Comparison of ENCODE assay signal across 10 cellular contexts in the genomic region with DNA sequence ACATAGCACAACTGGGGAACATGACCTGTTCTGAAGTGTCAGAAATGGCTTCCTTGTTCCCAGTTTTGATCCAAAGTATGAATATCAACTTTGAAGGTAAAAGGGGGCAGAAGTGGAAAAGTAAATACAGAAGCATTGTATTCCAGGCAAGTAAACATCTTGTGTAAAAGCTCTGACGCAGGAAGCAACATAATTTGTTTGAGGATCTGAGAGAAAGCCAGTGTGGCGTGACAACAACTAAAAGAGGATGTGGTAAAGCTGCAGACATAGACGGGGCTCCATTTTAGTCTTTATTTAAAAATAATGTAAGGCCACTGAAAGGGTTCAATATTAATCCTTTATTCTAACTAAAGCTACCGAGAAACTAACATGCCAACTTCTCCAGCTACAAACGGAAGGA.
A peak's percentile ranks its signal among the peaks of the same experiment; 100 is the strongest.
DNase-seq lines count a peak whose midpoint lies in the region; ATAC-seq, FAIRE-seq and TF ChIP-seq lines count a peak whose summit lies in the region.
"Had no signal": no experiment of that assay in that cellular context is flagged by ENCODE, and none has a peak within 500 bp of the region (broad histone marks: within the 10 kb centered on the region; RNA-seq: fewer than 3 reads in every experiment).

No MANE protein-coding gene starts in this region.

- H3K27me3 ChIP-seq in MM.1S (replicated peaks; ENCODE audit: insufficient read depth, low read length) (no peaks in the 10 kb centered on the region), GM12878 (replicated peaks in 1 of 2; ENCODE audit: control insufficient read depth in 2 of 2, insufficient read depth in 2 of 2, low read length in 1 of 2) (no peaks in the 10 kb centered on the region), right cardiac atrium (ENCODE audit: control insufficient read depth, insufficient read depth) (no peaks in the 10 kb centered on the region), sigmoid colon (no peaks in the 10 kb centered on the region), transverse colon (no peaks in the 10 kb centered on the region)
- H3K27me3 ChIP-seq: SJSA1 had no signal

- SMC1A ChIA-PET in GM12878 (lab: Charles Lee; ENCODE audit: uncharacterized antibody, unreplicated experiment) = interaction anchor here (0.7 to 2.9 kb wide), 4 partner anchors 9 to 49 kb away, joined by 3 to 9 read pairs (median 4); no protein-coding TSS in a partner anchor

- TF ChIP-seq RAD21 in GM12878 (IDR thresholded peaks at IDR 0.05; ENCODE audit: insufficient read depth, low read depth, low read length) = no peak

- BruUV-seq in GM12878 (replicated peaks; lab: Mats Ljungman, UMichigan) = no TSS peak

- TF ChIP-seq POLR2A in GM12878 (IDR thresholded peaks at IDR 0.05; ENCODE audit: low read depth, low read length) (no peak), sigmoid colon (IDR thresholded peaks at IDR 0.05) (no peak), transverse colon (IDR thresholded peaks at IDR 0.05) (no peak)

- 0% methylated on average over 5 of the region's 5 CpGs for WGBS in GM12878 (ENCODE audit: insufficient coverage, insufficient replicate concordance, low lambda C conversion rate, missing lambda C conversion rate)
- 85% methylated on average over 5 of the region's 5 CpGs for WGBS in right cardiac atrium
- 62 to 75% methylated on average over 5 of the region's 5 CpGs for WGBS in sigmoid colon, 2 donors
- 64 to 84% methylated on average over 5 of the region's 5 CpGs for WGBS in transverse colon (ENCODE audit: low coverage in 1 of 2), 2 donors

- no peak for DNase-seq in MM.1S
- peak; percentile 72 for DNase-seq in GM12878 (ENCODE audit: low read depth, low spot score)
- DNase-seq in right cardiac atrium = no peak
- DNase-seq in hepatic stellate cell (ENCODE audit: low spot score) = no peak
- DNase-seq in sigmoid colon = no peak
- DNase-seq in transverse colon = no peak

- no peaks in the 10 kb centered on the region for H3K4me1 ChIP-seq in MM.1S (ENCODE audit: low read length)
- H3K4me1 ChIP-seq in GM12878 (ENCODE audit: control insufficient read depth, insufficient read depth, low read length) = peaks cover 9% of the 10 kb centered on the region; the same call in 1 of the 2 replicates
- H3K4me1 ChIP-seq in right cardiac atrium (ENCODE audit: control insufficient read depth, insufficient read depth, low read length) = peaks cover 2% of the 10 kb centered on the region
- H3K4me1 ChIP-seq in sigmoid colon = no peaks in the 10 kb centered on the region
- no peaks in the 10 kb centered on the region for H3K4me1 ChIP-seq in transverse colon
- H3K4me1 ChIP-seq: SJSA1 had no signal

- H3K79me2 ChIP-seq in MM.1S (ENCODE audit: low read length) = no peaks in the 10 kb centered on the region
- no peaks in the 10 kb centered on the region for H3K79me2 ChIP-seq in GM12878 (ENCODE audit: control insufficient read depth, insufficient read depth, low read length)

- no peaks in the 10 kb centered on the region for H3F3A ChIP-seq in MM.1S (ENCODE audit: insufficient read depth, low read length)

- TF ChIP-seq EP300 in GM12878 (IDR thresholded peaks at IDR 0.05; ENCODE audit: borderline replicate concordance in 1 of 2, control insufficient read depth in 1 of 2, low read depth in 2 of 2, low read length in 2 of 2) (peak; percentile 84 to 90; a peak in 2 of 4 replicates), sigmoid colon (IDR thresholded peaks at IDR 0.05) (no peak), transverse colon (IDR thresholded peaks at IDR 0.05; ENCODE audit: low read depth) (no peak)

- CTCF ChIA-PET in GM12878 (lab: Yijun Ruan, JAX) = no interaction called here

- peak; percentile 94 for FAIRE-seq in GM12878 (lab: Jason Lieb, UNC)
- FAIRE-seq: astrocyte had no signal

- in situ Hi-C loops in GM12878 (cut with MboI) = no loop called here
- in situ Hi-C loops in transverse colon (cut with MboI; ENCODE audit: low pct_ligation_motif_present in 1 of 4, low pct_unique_long_range_greater_than_20kb in 1 of 4, low sequenced_read_pairs in 3 of 4) = no loop called here

- no peak overlapping the region for H2AFZ ChIP-seq in MM.1S (ENCODE audit: low read length)
- H2AFZ ChIP-seq in GM12878 (ENCODE audit: control insufficient read depth, low read depth, low read length) = peak overlapping the region; percentile 68

- TF ChIP-seq CTCF in MM.1S (IDR thresholded peaks at IDR 0.05; ENCODE audit: low read length) = no peak
- no peak for TF ChIP-seq CTCF in GM12878 (IDR thresholded peaks at IDR 0.05 in 2 of 3, conservative IDR thresholded peaks at IDR 0.05 in 1 of 3; ENCODE audit: control insufficient read depth in 2 of 3, extremely low read depth in 1 of 3, insufficient read depth in 1 of 3, low read depth in 3 of 3, low read length in 3 of 3)
- TF ChIP-seq CTCF in sigmoid colon (IDR thresholded peaks at IDR 0.05) = no peak
- no peak for TF ChIP-seq CTCF in transverse colon (IDR thresholded peaks at IDR 0.05)

- H4K20me1 ChIP-seq in MM.1S (ENCODE audit: insufficient read depth, low read length) = no peaks in the 10 kb centered on the region
- no peaks in the 10 kb centered on the region for H4K20me1 ChIP-seq in GM12878 (ENCODE audit: control insufficient read depth, insufficient read depth)

- H3K9me3 ChIP-seq in MM.1S (replicated peaks; ENCODE audit: insufficient read depth, low read length) (no peaks in the 10 kb centered on the region), GM12878 (replicated peaks; ENCODE audit: control insufficient read depth, insufficient read depth, low read length) (no peaks in the 10 kb centered on the region; the same call in 2 of the 3 replicates), right cardiac atrium (ENCODE audit: control insufficient read depth, low read length) (no peaks in the 10 kb centered on the region), sigmoid colon (no peaks in the 10 kb centered on the region), transverse colon (no peaks in the 10 kb centered on the region)
- H3K9me3 ChIP-seq: SJSA1 had no signal

- no peaks in the 10 kb centered on the region for H3K9me2 ChIP-seq in MM.1S (replicated peaks; ENCODE audit: insufficient read depth, low read length)

- H3K27ac ChIP-seq in MM.1S (ENCODE audit: low read length) (peak overlapping the region; percentile 29; the same call in 1 of the 2 replicates), GM12878 (ENCODE audit: control insufficient read depth, insufficient read depth) (peak overlapping the region; percentile 50), right cardiac atrium (ENCODE audit: low read length) (no peak overlapping the region), sigmoid colon (no peak overlapping the region), transverse colon (no peak overlapping the region)
- H3K27ac ChIP-seq: SJSA1 had no signal

- H3K4me2 ChIP-seq in MM.1S (ENCODE audit: low read depth, low read length) (no peak overlapping the region), GM12878 (ENCODE audit: control insufficient read depth, insufficient read depth) (peak overlapping the region; percentile 58)

- POLR2A ChIA-PET in GM12878 (lab: Charles Lee) = no interaction called here

- no peak overlapping the region for H3K9ac ChIP-seq in MM.1S (ENCODE audit: low read length)
- no peak overlapping the region for H3K9ac ChIP-seq in GM12878 (ENCODE audit: control insufficient read depth, insufficient read depth, low read length)

- ATAC-seq in GM18520 (IDR thresholded peaks at IDR 0.05; ENCODE audit: unreplicated experiment) (peak; percentile 94), HG02642 (IDR thresholded peaks at IDR 0.05; ENCODE audit: poor library complexity, unreplicated experiment) (peak; percentile 98), GM12878 (peak; percentile 99), right cardiac atrium (no peak)

- intact Hi-C loops in GM12878 (cut with micrococcal nuclease; ENCODE audit: unreplicated experiment) (no loop called here), right cardiac atrium (cut with DNase I) (no loop called here), sigmoid colon (cut with DNase I) (no loop called here), transverse colon (cut with DNase I; ENCODE audit: low total_unique reads) (no loop called here)

- RAD21 ChIA-PET in GM12878 (lab: Charles Lee; ENCODE audit: unreplicated experiment) = no interaction called here

- H3K4me3 ChIP-seq in MM.1S (ENCODE audit: low read length) (no peak overlapping the region), GM12878 (no peak overlapping the region), right cardiac atrium (ENCODE audit: low read length) (no peak overlapping the region), sigmoid colon (no peak overlapping the region), transverse colon (no peak overlapping the region)
- H3K4me3 ChIP-seq: SJSA1 had no signal

- H3K36me3 ChIP-seq in MM.1S (replicated peaks; ENCODE audit: insufficient read depth, low read length) (no peaks in the 10 kb centered on the region), GM12878 (ENCODE audit: control insufficient read depth in 2 of 2, insufficient read depth in 2 of 2, low read length in 1 of 2) (no peaks in the 10 kb centered on the region), sigmoid colon (no peaks in the 10 kb centered on the region), transverse colon (no peaks in the 10 kb centered on the region)
- H3K36me3 ChIP-seq: SJSA1 had no signal

TF ChIP-seq in GM12878, 131 proteins besides CTCF, POLR2A, EP300 and RAD21 (continues in another document):
- no peak for TF ChIP-seq CBX3 (IDR thresholded peaks at IDR 0.05; ENCODE audit: borderline replicate concordance, low read depth)
- TF ChIP-seq ZBED1 (IDR thresholded peaks at IDR 0.05; ENCODE audit: borderline replicate concordance) = no peak
- TF ChIP-seq SIX5 (IDR thresholded peaks at IDR 0.05; ENCODE audit: low read depth, low read length, severe bottlenecking) = no peak
- no peak for TF ChIP-seq RAD51 (IDR thresholded peaks at IDR 0.05)
- TF ChIP-seq, protein P1, sequence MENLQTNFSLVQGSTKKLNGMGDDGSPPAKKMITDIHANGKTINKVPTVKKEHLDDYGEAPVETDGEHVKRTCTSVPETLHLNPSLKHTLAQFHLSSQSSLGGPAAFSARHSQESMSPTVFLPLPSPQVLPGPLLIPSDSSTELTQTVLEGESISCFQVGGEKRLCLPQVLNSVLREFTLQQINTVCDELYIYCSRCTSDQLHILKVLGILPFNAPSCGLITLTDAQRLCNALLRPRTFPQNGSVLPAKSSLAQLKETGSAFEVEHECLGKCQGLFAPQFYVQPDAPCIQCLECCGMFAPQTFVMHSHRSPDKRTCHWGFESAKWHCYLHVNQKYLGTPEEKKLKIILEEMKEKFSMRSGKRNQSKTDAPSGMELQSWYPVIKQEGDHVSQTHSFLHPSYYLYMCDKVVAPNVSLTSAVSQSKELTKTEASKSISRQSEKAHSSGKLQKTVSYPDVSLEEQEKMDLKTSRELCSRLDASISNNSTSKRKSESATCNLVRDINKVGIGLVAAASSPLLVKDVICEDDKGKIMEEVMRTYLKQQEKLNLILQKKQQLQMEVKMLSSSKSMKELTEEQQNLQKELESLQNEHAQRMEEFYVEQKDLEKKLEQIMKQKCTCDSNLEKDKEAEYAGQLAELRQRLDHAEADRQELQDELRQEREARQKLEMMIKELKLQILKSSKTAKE (IDR thresholded peaks at IDR 0.05; ENCODE audit: low read depth, poor library complexity, severe bottlenecking) = peak; percentile 87
- TF ChIP-seq SPI1 (IDR thresholded peaks at IDR 0.05; ENCODE audit: borderline replicate concordance, insufficient read depth, low read depth, low read length) = peak; percentile 96
- no peak for TF ChIP-seq SUZ12 (IDR thresholded peaks at IDR 0.05; ENCODE audit: unreplicated experiment)
- no peak for TF ChIP-seq RELA (IDR thresholded peaks at IDR 0.05; ENCODE audit: borderline replicate concordance, partially characterized antibody)

Comparison
In these comparisons a context has a peak if more than half of its experiments do, and no peak if none do; other contexts are left out.
1. ATAC-seq: peak in GM18520 (single experiment), HG02642 (single experiment) and GM12878 (single experiment); none in right cardiac atrium (0 of 2).
2. H3K27ac ChIP-seq: peak in MM.1S (single experiment) and GM12878 (single experiment); none in right cardiac atrium (single experiment), sigmoid colon (0 of 4) and transverse colon (0 of 4).